In genomic region chr9:89926691-89927220, GRCh38 we compare ENCODE assay signal across 16 cellular contexts.
DNase-seq lines count a peak whose midpoint lies in the region; ATAC-seq and TF ChIP-seq lines count a peak whose summit lies in the region.
"Had no signal": no experiment of that assay in that cellular context is flagged by ENCODE, and none has a peak within 500 bp of the region (broad histone marks: within the 10 kb centered on the region; RNA-seq: fewer than 3 reads in every experiment).

No MANE protein-coding gene starts in this region.

- 72 to 77% (median 73%) methylated on average over 7 of the region's 7 CpGs for WGBS in psoas muscle, 3 donors

- 0 out of 2 replicates have a peak overlapping the region, but pooled peaks have one; percentile 52 for H2AFZ ChIP-seq in GM23338
- no peak overlapping the region for H2AFZ ChIP-seq in parathyroid adenoma

- H3K9me2 ChIP-seq in GM23338 (ENCODE audit: insufficient read depth): no peaks in the 10 kb centered on the region

- no peak for TF ChIP-seq CTCF in GM23338 (conservative IDR thresholded peaks at IDR 0.05; ENCODE audit: low read depth in 2 of 2)
- TF ChIP-seq CTCF in left lung (IDR thresholded peaks at IDR 0.05): no peak
- TF ChIP-seq CTCF in parathyroid adenoma (IDR thresholded peaks at IDR 0.05): no peak
- TF ChIP-seq CTCF in psoas muscle (IDR thresholded peaks at IDR 0.05): no peak

- H3K27me3 Mint-ChIP-seq in GM23338 (ENCODE audit: insufficient read depth, low read depth, poor library complexity): peaks cover 8% of the 10 kb centered on the region
- peaks cover 14 to 24% of the 10 kb centered on the region in 2 donors for H3K27me3 Mint-ChIP-seq in CD8-positive, alpha-beta memory T cell

- H3K9me3 ChIP-seq in left lung (no peaks in the 10 kb centered on the region), parathyroid adenoma (ENCODE audit: control insufficient read depth, low read length) (no peaks in the 10 kb centered on the region), psoas muscle (no peaks in the 10 kb centered on the region)
- no peaks in the 10 kb centered on the region for H3K9me3 ChIP-seq in CD8-positive, alpha-beta memory T cell (ENCODE audit: low read length)
- H3K9me3 ChIP-seq: SJCRH30 had no signal

- H3F3A ChIP-seq in GM23338 (replicated peaks; ENCODE audit: low read depth): no peaks in the 10 kb centered on the region

- H3K36me3 ChIP-seq in GM23338 (ENCODE audit: insufficient read depth) (no peaks in the 10 kb centered on the region), left lung (no peaks in the 10 kb centered on the region), parathyroid adenoma (ENCODE audit: control insufficient read depth, insufficient read depth, low read length) (no peaks in the 10 kb centered on the region), psoas muscle (ENCODE audit: insufficient read depth in 1 of 2, low read depth in 1 of 2) (no peaks in the 10 kb centered on the region)
- H3K36me3 ChIP-seq in CD8-positive, alpha-beta memory T cell (ENCODE audit: insufficient read depth, low read length): no peaks in the 10 kb centered on the region
- H3K36me3 ChIP-seq: SJCRH30 had no signal

- no peak for ATAC-seq in GM23338
- peak; percentile 79 for ATAC-seq in left lung
- ATAC-seq in psoas muscle: no peak

- peaks cover 15% of the 10 kb centered on the region for H3K4me1 Mint-ChIP-seq in GM23338
- peaks cover 3 to 6% (median 5%) of the 10 kb centered on the region in 3 donors for H3K4me1 Mint-ChIP-seq in CD8-positive, alpha-beta memory T cell

- H3K9me3 Mint-ChIP-seq in GM23338: no peaks in the 10 kb centered on the region
- no peaks in the 10 kb centered on the region for H3K9me3 Mint-ChIP-seq in CD8-positive, alpha-beta memory T cell
- H3K9me3 Mint-ChIP-seq: IgD-negative memory B cell had no signal

- CTCF ChIA-PET in CD8-positive, alpha-beta memory T cell (lab: Charles Lee): interaction anchor here (1.0 kb wide), 1 partner anchor 324 kb away, joined by 3 read pairs; no protein-coding TSS in a partner anchor

- H3K27ac Mint-ChIP-seq in GM23338: no peak overlapping the region
- H3K27ac Mint-ChIP-seq in CD8-positive, alpha-beta memory T cell: no peak overlapping the region
- H3K27ac Mint-ChIP-seq: CD4-positive, CD25-positive, alpha-beta regulatory T cell; HFFc6; IgD-negative memory B cell had no signal

- H3K4me2 ChIP-seq in GM23338 (no peak overlapping the region), parathyroid adenoma (ENCODE audit: low read length) (no peak overlapping the region)

- no peaks in the 10 kb centered on the region for H3K4me1 ChIP-seq in GM23338 (ENCODE audit: insufficient read depth)
- H3K4me1 ChIP-seq in left lung: peaks cover 9 to 10% of the 10 kb centered on the region in 2 donors
- peaks cover 7% of the 10 kb centered on the region for H3K4me1 ChIP-seq in parathyroid adenoma
- H3K4me1 ChIP-seq in psoas muscle: peaks cover 19% of the 10 kb centered on the region
- no peaks in the 10 kb centered on the region for H3K4me1 ChIP-seq in CD8-positive, alpha-beta memory T cell (ENCODE audit: insufficient read depth, low read length)

- H3K27ac ChIP-seq in GM23338 (ENCODE audit: low read depth) (no peak overlapping the region), left lung (no peak overlapping the region), parathyroid adenoma (peak overlapping the region; percentile 7), psoas muscle (no peak overlapping the region)
- no peak overlapping the region for H3K27ac ChIP-seq in CD8-positive, alpha-beta memory T cell (ENCODE audit: low read depth, low read length)
- H3K27ac ChIP-seq: SJCRH30 had no signal

- H3K27me3 ChIP-seq in GM23338 (ENCODE audit: insufficient read depth): no peaks in the 10 kb centered on the region
- H3K27me3 ChIP-seq in left lung: no peaks in the 10 kb centered on the region
- no peaks in the 10 kb centered on the region for H3K27me3 ChIP-seq in parathyroid adenoma (ENCODE audit: control insufficient read depth, insufficient read depth, low read length)
- no peaks in the 10 kb centered on the region for H3K27me3 ChIP-seq in psoas muscle (ENCODE audit: insufficient read depth in 3 of 3, low read length in 2 of 3)
- no peaks in the 10 kb centered on the region for H3K27me3 ChIP-seq in CD8-positive, alpha-beta memory T cell (ENCODE audit: insufficient read depth, low read length, poor library complexity, severe bottlenecking)
- H3K27me3 ChIP-seq: SJCRH30 had no signal

- intact Hi-C loops in left lung (cut with DNase I): loop anchor here in 1 of 2 donors (10.0 kb wide), 1 partner anchor 168 kb away; no protein-coding TSS in a partner anchor
- intact Hi-C loops in psoas muscle (cut with DNase I): no loop called here

- POLR2A ChIA-PET in CD8-positive, alpha-beta memory T cell (lab: Charles Lee): no interaction called here

- H3K4me3 ChIP-seq in GM23338: no peak overlapping the region
- no peak overlapping the region for H3K4me3 ChIP-seq in left lung
- H3K4me3 ChIP-seq in parathyroid adenoma (ENCODE audit: low read depth, low read length): no peak overlapping the region
- H3K4me3 ChIP-seq in psoas muscle: no peak overlapping the region
- H3K4me3 ChIP-seq in CD8-positive, alpha-beta memory T cell (ENCODE audit: low read length): no peak overlapping the region
- H3K4me3 ChIP-seq: SJCRH30 had no signal

- DNase-seq in GM23338 (ENCODE audit: low spot score) (no peak), left lung (no peak), psoas muscle (no peak), NCI-H446 treated with DMSO at 0.1 percent for 48 hours (lab: John Stamatoyannopoulos, UW) (no peak)
- DNase-seq in activated CD8-positive, alpha-beta memory T cell treated with anti-CD3 and anti-CD28 coated beads, Interleukin-2, amount 50 U/mL, for 48 hours: peak; percentile 38
- DNase-seq in activated naive CD4-positive, alpha-beta T cell (lab: John Stamatoyannopoulos, UW): no peak
- no peak for DNase-seq in CD8-positive, alpha-beta memory T cell
- DNase-seq: CD4-positive, CD25-positive, alpha-beta regulatory T cell; HFFc6; NCI-H187; NCI-H345; NCI-H69; RPMI8226; SJCRH30 had no signal

- H3K9ac ChIP-seq in parathyroid adenoma: no peak overlapping the region

- H3K79me2 ChIP-seq in GM23338 (replicated peaks; ENCODE audit: insufficient read depth): no peaks in the 10 kb centered on the region
- H3K79me2 ChIP-seq in parathyroid adenoma: no peaks in the 10 kb centered on the region

- H3K36me3 Mint-ChIP-seq in GM23338 (ENCODE audit: low read depth): no peaks in the 10 kb centered on the region
- H3K36me3 Mint-ChIP-seq in CD8-positive, alpha-beta memory T cell: no peaks in the 10 kb centered on the region
- H3K36me3 Mint-ChIP-seq: CD4-positive, CD25-positive, alpha-beta regulatory T cell; IgD-negative memory B cell had no signal

- H3K4me3 Mint-ChIP-seq in GM23338: no peak overlapping the region
- H3K4me3 Mint-ChIP-seq in CD8-positive, alpha-beta memory T cell: no peak overlapping the region
- H3K4me3 Mint-ChIP-seq: CD4-positive, CD25-positive, alpha-beta regulatory T cell; HFFc6; IgD-negative memory B cell had no signal

- no peaks in the 10 kb centered on the region for H4K20me1 ChIP-seq in GM23338 (replicated peaks; ENCODE audit: insufficient read depth)

TF ChIP-seq in GM23338, 12 proteins besides CTCF, POLR2A, EP300 and RAD21 (continues in another document):
- TF ChIP-seq STAT1 (IDR thresholded peaks at IDR 0.05; ENCODE audit: unreplicated experiment): no peak
- no peak for TF ChIP-seq EZH2 (IDR thresholded peaks at IDR 0.05; ENCODE audit: low read depth, unreplicated experiment)
- no peak for TF ChIP-seq ZNF331 (CRISPR knock-in tag; IDR thresholded peaks at IDR 0.05; ENCODE audit: low read depth)
- TF ChIP-seq CREB1 (CRISPR knock-in tag; IDR thresholded peaks at IDR 0.05; ENCODE audit: low read depth): no peak
- no peak for TF ChIP-seq REST (IDR thresholded peaks at IDR 0.05; ENCODE audit: unreplicated experiment)
- TF ChIP-seq JUNB (IDR thresholded peaks at IDR 0.05; ENCODE audit: unreplicated experiment): no peak
- TF ChIP-seq EZH2phosphoT487 (IDR thresholded peaks at IDR 0.05; ENCODE audit: unreplicated experiment): no peak
- TF ChIP-seq ETS1 (IDR thresholded peaks at IDR 0.05): no peak
- TF ChIP-seq POLR2AphosphoS5 (IDR thresholded peaks at IDR 0.05; ENCODE audit: low read depth): no peak
- no peak for TF ChIP-seq NANOG (IDR thresholded peaks at IDR 0.05; ENCODE audit: borderline replicate concordance)
